20 cellular contexts compared by ENCODE assay signal in genomic region chr7:74560081-74560719, GRCh38.
"Had no signal": no experiment of that assay in that cellular context is flagged by ENCODE, and none has a peak within 500 bp of the region (broad histone marks: within the 10 kb centered on the region; RNA-seq: fewer than 3 reads in every experiment).

No MANE protein-coding gene starts in this region.

- DNase-seq: Kasumi-1, MM.1S, NCI-H1092 treated with DMSO at 0.1 percent for 48 hours, NCI-H1436 treated with DMSO at 0.1 percent for 48 hours, NCI-H1694, NCI-H187 treated with DMSO at 0.1 percent for 48 hours, NCI-H2029 treated with DMSO at 0.1 percent for 48 hours, NCI-H2171 treated with DMSO at 0.1 percent for 48 hours, NCI-H345, NCI-H446 treated with DMSO at 0.1 percent for 48 hours, NCI-H524, NCI-H526 treated with DMSO at 0.1 percent for 48 hours, NCI-H748 treated with DMSO at 0.1 percent for 48 hours, SHP77 treated with DMSO at 0.1 percent for 48 hours, SJCRH30, SW 1271, T-cell had no signal

- FAIRE-seq: HTR-8/SVneo had no signal

- H3K9me3 ChIP-seq: SJCRH30 had no signal

- H3K27me3 ChIP-seq: SJCRH30 had no signal

- H3K27ac ChIP-seq: HL-60, KMS-11, SJCRH30 had no signal

- H3K4me3 ChIP-seq: SJCRH30 had no signal

- H3K4me1 ChIP-seq: SJCRH30 had no signal
